Comparison of ENCODE assay signal across 20 cellular contexts in the genomic region with DNA sequence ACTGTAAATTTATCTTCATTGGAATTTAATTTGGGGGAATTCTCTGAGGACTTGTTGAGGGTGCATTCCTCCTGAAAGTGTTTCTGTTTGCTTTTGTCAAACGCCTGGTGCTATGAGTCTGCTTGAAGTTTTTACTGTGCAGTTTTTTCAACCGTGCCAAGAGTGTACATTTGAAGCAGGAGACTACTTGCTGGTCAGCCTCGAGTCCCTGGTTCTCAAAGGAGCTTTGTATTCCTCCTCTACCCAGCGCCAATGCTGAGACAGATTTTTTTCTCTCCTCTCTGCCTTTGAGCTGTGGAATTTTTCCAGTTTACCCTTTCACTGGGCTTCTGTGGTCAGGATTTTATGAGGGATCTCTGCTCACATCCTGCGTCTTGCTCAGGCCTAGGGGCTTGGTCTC.
DNase-seq lines count a peak whose midpoint lies in the region; ATAC-seq and TF ChIP-seq lines count a peak whose summit lies in the region.
"Had no signal": no experiment of that assay in that cellular context is flagged by ENCODE, and none has a peak within 500 bp of the region (broad histone marks: within the 10 kb centered on the region; RNA-seq: fewer than 3 reads in every experiment).

No MANE protein-coding gene starts in this region.

- no peak overlapping the region for H2AK5ac ChIP-seq in neuronal stem cell (ENCODE audit: low read depth, low read length)

- H3K23ac ChIP-seq in neuronal stem cell (ENCODE audit: low read depth, low read length, poor library complexity): no peak overlapping the region

- no peaks in the 10 kb centered on the region for H3K27me3 ChIP-seq in neuronal stem cell (ENCODE audit: control insufficient read depth in 3 of 3, insufficient read depth in 3 of 3, low read depth in 1 of 3, low read length in 3 of 3)
- H3K27me3 ChIP-seq: brain microvascular endothelial cell had no signal

- no peak overlapping the region for H3K18ac ChIP-seq in neuronal stem cell (ENCODE audit: low read length)

- H3K4me3 ChIP-seq in fibroblast of villous mesenchyme (ENCODE audit: low read depth, low read length): no peak overlapping the region
- H3K4me3 ChIP-seq in neuronal stem cell (ENCODE audit: low read length in 2 of 2): no peak overlapping the region
- H3K4me3 ChIP-seq: heart right ventricle had no signal

- no peaks in the 10 kb centered on the region for H3K79me1 ChIP-seq in neuronal stem cell (ENCODE audit: low read depth, low read length)

- no peaks in the 10 kb centered on the region for H3K9me3 ChIP-seq in neuronal stem cell (replicated peaks in 1 of 2; ENCODE audit: control insufficient read depth in 2 of 2, insufficient read depth in 1 of 2, low read depth in 1 of 2, low read length in 2 of 2)
- H3K9me3 ChIP-seq: heart right ventricle had no signal

- H3K4me2 ChIP-seq in neuronal stem cell (ENCODE audit: insufficient read depth, low read length, poor library complexity, severe bottlenecking): no peak overlapping the region

- H2BK12ac ChIP-seq in neuronal stem cell (ENCODE audit: low read length): no peak overlapping the region

- no peak for ATAC-seq in GM21390 (IDR thresholded peaks at IDR 0.05; ENCODE audit: unreplicated experiment)
- ATAC-seq: activated T-helper 17 cell treated with anti-CD3 and anti-CD28 coated beads, Interleukin-2, amount 50 U/mL, for 72 hours; heart right ventricle had no signal

- H3K27ac ChIP-seq in neuronal stem cell (replicated peaks; ENCODE audit: low read length): no peak overlapping the region
- H3K27ac ChIP-seq: brain microvascular endothelial cell, heart right ventricle, parathyroid adenoma had no signal

- H3K4ac ChIP-seq in neuronal stem cell (ENCODE audit: low read length): no peak overlapping the region

- no peak overlapping the region for H2BK5ac ChIP-seq in neuronal stem cell (ENCODE audit: low read length)

- no peak for TF ChIP-seq CTCF in fibroblast of villous mesenchyme (IDR thresholded peaks at IDR 0.05; ENCODE audit: insufficient read depth, low read depth, low read length)

- DNase-seq in COLO829 (ENCODE audit: low spot score) (peak; percentile 67), M059J (ENCODE audit: low read depth) (peak; percentile 86), fibroblast of villous mesenchyme (ENCODE audit: low read depth) (peak; percentile 4), neuronal stem cell (ENCODE audit: low spot score) (no peak), AG08395 (ENCODE audit: low spot score) (no peak)
- no peak for DNase-seq in activated T-cell treated with anti-CD3 and anti-CD28 coated beads, Interleukin-2, amount 50 U/mL, for 1 hour
- DNase-seq in activated T-cell treated with anti-CD3 and anti-CD28 coated beads, Interleukin-2, amount 50 U/mL, for 48 hours: no peak
- DNase-seq: activated CD4-positive, alpha-beta T cell treated with anti-CD3 and anti-CD28 coated beads for 4 hours; brain microvascular endothelial cell; CD8-positive, alpha-beta memory T cell; DND-41; heart right ventricle; immature natural killer cell; NCI-H1105 treated with DMSO at 0.1 percent for 48 hours; NCI-H524; stimulated activated naive CD4-positive, alpha-beta T cell treated with Interleukin-2 at 50 U/mL for 16 hours; SW 1271 had no signal

- H3K14ac ChIP-seq in neuronal stem cell (ENCODE audit: low read length): no peak overlapping the region

- no peak overlapping the region for H3K9ac ChIP-seq in neuronal stem cell (ENCODE audit: low read depth, low read length, poor library complexity)
- H3K9ac ChIP-seq: parathyroid adenoma had no signal

- peak overlapping the region; percentile 3 for H2BK15ac ChIP-seq in neuronal stem cell (ENCODE audit: low read length)

- H2AFZ ChIP-seq in neuronal stem cell (ENCODE audit: low read length): peak overlapping the region; percentile 45
- H2AFZ ChIP-seq: parathyroid adenoma had no signal

- H3K36me3 ChIP-seq in neuronal stem cell (replicated peaks in 1 of 2; ENCODE audit: control insufficient read depth in 2 of 2, insufficient read depth in 2 of 2, low read length in 2 of 2): peaks cover 0 to 2% of the 10 kb centered on the region in 2 donors
- H3K36me3 ChIP-seq: brain microvascular endothelial cell, heart right ventricle had no signal

- H4K8ac ChIP-seq in neuronal stem cell (ENCODE audit: low read depth, low read length): no peak overlapping the region

- WGBS in neuronal stem cell (ENCODE audit: extremely low coverage in 2 of 2, insufficient read length in 2 of 2, insufficient replicate concordance in 1 of 2), 2 donors: no CpG with 5 or more reads among the region's 5 CpGs

- H4K91ac ChIP-seq in neuronal stem cell (ENCODE audit: low read depth, low read length, poor library complexity): no peak overlapping the region

- no peak overlapping the region for H2BK120ac ChIP-seq in neuronal stem cell (ENCODE audit: low read depth, low read length)

- H3K4me1 ChIP-seq in neuronal stem cell (ENCODE audit: control insufficient read depth in 2 of 2, insufficient read depth in 1 of 2, low read depth in 1 of 2, low read length in 2 of 2): peaks cover 0 to 21% of the 10 kb centered on the region in 2 donors
- H3K4me1 ChIP-seq: heart right ventricle, parathyroid adenoma had no signal

Comparison
In these comparisons a context has a peak if more than half of its experiments do, and no peak if none do; other contexts are left out.
1. DNase-seq: peak in COLO829 (single experiment), M059J (single experiment) and fibroblast of villous mesenchyme (single experiment); none in neuronal stem cell (single experiment), AG08395 (single experiment), activated T-cell treated with anti-CD3 and anti-CD28 coated beads, Interleukin-2, amount 50 U/mL, for 1 hour (single experiment) and activated T-cell treated with anti-CD3 and anti-CD28 coated beads, Interleukin-2, amount 50 U/mL, for 48 hours (0 of 2).